16 cellular contexts compared by ENCODE assay signal in the genomic region with DNA sequence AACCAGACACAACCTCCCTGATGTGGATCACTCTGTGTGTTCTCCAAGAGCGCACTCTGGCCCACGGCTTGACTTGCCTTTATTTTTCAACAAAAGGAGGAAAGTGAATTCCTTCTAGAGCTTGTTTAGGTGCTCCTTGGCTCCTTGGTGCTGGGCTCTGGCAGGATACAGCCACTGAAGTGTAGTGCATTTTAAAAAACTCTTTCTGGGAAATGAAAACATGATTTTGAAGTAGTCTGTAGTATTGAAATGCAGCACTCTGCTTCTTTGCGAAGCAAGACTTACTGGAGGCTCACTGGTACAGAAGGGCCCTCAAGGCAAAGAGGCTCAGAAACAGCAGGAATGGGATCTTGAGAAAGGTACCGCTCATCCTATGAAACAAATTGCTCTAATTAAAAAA.
DNase-seq lines count a peak whose midpoint lies in the region; ATAC-seq and TF ChIP-seq lines count a peak whose summit lies in the region.
"Had no signal": no experiment of that assay in that cellular context is flagged by ENCODE, and none has a peak within 500 bp of the region (broad histone marks: within the 10 kb centered on the region; RNA-seq: fewer than 3 reads in every experiment).

No MANE protein-coding gene starts in this region.

- H3K79me1 ChIP-seq in H9 (ENCODE audit: insufficient read depth, low read depth, low read length, poor library complexity, severe bottlenecking) = no peaks in the 10 kb centered on the region
- H3K79me1 ChIP-seq in mesendoderm (ENCODE audit: low read length) = no peaks in the 10 kb centered on the region

- H3K27me3 Mint-ChIP-seq in H9 (ENCODE audit: low read depth) = peaks cover 3% of the 10 kb centered on the region; the same call in 1 of the 2 replicates

- no peak overlapping the region for H3K27ac Mint-ChIP-seq in H9
- H3K27ac Mint-ChIP-seq: CD14-positive monocyte; CD4-positive, alpha-beta memory T cell; HFFc6 had no signal

- no peak overlapping the region for H3K4me3 ChIP-seq in mesendoderm (ENCODE audit: low read length)
- no peak overlapping the region for H3K4me3 ChIP-seq in upper lobe of right lung
- H3K4me3 ChIP-seq: BLaER1, K562 had no signal

- peaks cover 0 to 13% of the 10 kb centered on the region in 2 experiments; a peak in 1 of 4 replicates for H3K4me1 Mint-ChIP-seq in H9
- H3K4me1 Mint-ChIP-seq: CD14-positive monocyte; CD4-positive, alpha-beta memory T cell had no signal

- H3K36me3 Mint-ChIP-seq in H9 (ENCODE audit: insufficient read depth in 1 of 3, low read depth in 3 of 3) = no peaks in the 10 kb centered on the region
- H3K36me3 Mint-ChIP-seq: CD14-positive monocyte; CD4-positive, alpha-beta memory T cell had no signal

- H3K27ac ChIP-seq in H9 (ENCODE audit: insufficient read length, low read depth, low read length) (no peak overlapping the region), mesendoderm (ENCODE audit: low read depth, low read length) (no peak overlapping the region), upper lobe of right lung (no peak overlapping the region)
- H3K27ac ChIP-seq: BLaER1 had no signal

- no peak overlapping the region for H2BK5ac ChIP-seq in H9 (ENCODE audit: insufficient read length, low read length)
- H2BK5ac ChIP-seq in mesendoderm (ENCODE audit: low read length) = no peak overlapping the region

- H2AK5ac ChIP-seq in H9 (ENCODE audit: insufficient read length, low read length) (no peak overlapping the region), mesendoderm (ENCODE audit: low read length) (no peak overlapping the region)

- no peak overlapping the region for H3K9ac ChIP-seq in H9 (ENCODE audit: extremely low read depth, insufficient read length, low read length)
- H3K9ac ChIP-seq in mesendoderm (ENCODE audit: low read length) = no peak overlapping the region
- H3K9ac ChIP-seq: BLaER1 had no signal

- H3K4me1 ChIP-seq in H9 (ENCODE audit: insufficient read depth, low read length) = no peaks in the 10 kb centered on the region
- H3K4me1 ChIP-seq in mesendoderm (ENCODE audit: control insufficient read depth, low read depth, low read length) = no peaks in the 10 kb centered on the region
- no peaks in the 10 kb centered on the region for H3K4me1 ChIP-seq in upper lobe of right lung
- H3K4me1 ChIP-seq: BLaER1 had no signal

- H3K18ac ChIP-seq in H9 (ENCODE audit: insufficient read length, low read depth, low read length) (no peak overlapping the region), mesendoderm (ENCODE audit: low read length) (peak overlapping the region; percentile 18)

- no peak overlapping the region for H2BK20ac ChIP-seq in H9 (ENCODE audit: low read depth, low read length, poor library complexity, severe bottlenecking)

- H3K4me2 ChIP-seq in H9 (ENCODE audit: insufficient read depth, insufficient read length, low read length) (no peak overlapping the region), mesendoderm (ENCODE audit: low read length) (no peak overlapping the region)
- H3K4me2 ChIP-seq: BLaER1 had no signal

- H3K9me3 ChIP-seq in H9 (ENCODE audit: control insufficient read depth, low read depth, low read length) = no peaks in the 10 kb centered on the region
- H3K9me3 ChIP-seq in upper lobe of right lung = no peaks in the 10 kb centered on the region
- H3K9me3 ChIP-seq: BLaER1 had no signal

- no peak overlapping the region for H2BK120ac ChIP-seq in H9 (ENCODE audit: low read depth, low read length, poor library complexity, severe bottlenecking)
- peak overlapping the region; percentile 45 for H2BK120ac ChIP-seq in mesendoderm (ENCODE audit: low read depth, low read length)

- ATAC-seq in upper lobe of right lung (peak; percentile 55), GM19395 (IDR thresholded peaks at IDR 0.05; ENCODE audit: unreplicated experiment) (no peak)
- ATAC-seq: HCT116, K562 had no signal

- DNase-seq in DMS79 (lab: John Stamatoyannopoulos, UW) (peak; percentile 91), H9 (no peak), mesendoderm (no peak), upper lobe of right lung (no peak), NCI-H524 treated with DMSO at 0.1 percent for 48 hours (lab: John Stamatoyannopoulos, UW) (no peak)
- no peak for DNase-seq in activated effector memory CD4-positive, alpha-beta T cell treated with anti-CD3 and anti-CD28 coated beads, Interleukin-2, amount 50 U/mL, for 16 hours
- DNase-seq: 8988T; Calu3; CD4-positive, alpha-beta memory T cell; HFFc6; IMR-90 had no signal

- H3K36me3 ChIP-seq in mesendoderm (ENCODE audit: control insufficient read depth, insufficient read depth, low read length) (no peaks in the 10 kb centered on the region), upper lobe of right lung (no peaks in the 10 kb centered on the region)
- H3K36me3 ChIP-seq: BLaER1 had no signal

- H2BK12ac ChIP-seq in H9 (ENCODE audit: insufficient read length, low read depth, low read length) = no peak overlapping the region

- H3K4ac ChIP-seq in H9 (ENCODE audit: low read depth, low read length) = no peak overlapping the region
- H3K4ac ChIP-seq in mesendoderm (ENCODE audit: low read depth, low read length) = no peak overlapping the region

- H3K56ac ChIP-seq in H9 (ENCODE audit: insufficient read length, low read depth, low read length) (no peak overlapping the region), mesendoderm (ENCODE audit: low read length) (no peak overlapping the region)

- H2BK15ac ChIP-seq in H9 (ENCODE audit: low read depth, low read length) = no peak overlapping the region
- H2BK15ac ChIP-seq in mesendoderm (replicated peaks; ENCODE audit: low read depth) = no peak overlapping the region

- H3K14ac ChIP-seq in H9 (ENCODE audit: insufficient read depth, low read length) = no peak overlapping the region

- WGBS in H9 (ENCODE audit: extremely low coverage, insufficient read length, low lambda C conversion rate) = no CpG with 5 or more reads among the region's 4 CpGs
- no CpG with 5 or more reads among the region's 4 CpGs for WGBS in mesendoderm (ENCODE audit: extremely low coverage, insufficient coverage, low lambda C conversion rate)

- H4K5ac ChIP-seq in H9 (ENCODE audit: insufficient read length, low read depth, low read length) = no peak overlapping the region
- H4K5ac ChIP-seq in mesendoderm (ENCODE audit: low read length) = no peak overlapping the region

- H3K9me3 Mint-ChIP-seq in H9 = no peaks in the 10 kb centered on the region

- TF ChIP-seq CTCF in H9 (conservative IDR thresholded peaks at IDR 0.05) (no peak), upper lobe of right lung (IDR thresholded peaks at IDR 0.05) (no peak)

- intact Hi-C loops in upper lobe of right lung (cut with DNase I) = no loop called here

- H3T11ph ChIP-seq in H9 (ENCODE audit: low read length) = no peak overlapping the region

- no peaks in the 10 kb centered on the region for H3K23me2 ChIP-seq in H9 (ENCODE audit: insufficient read length, low read depth, low read length, poor library complexity, severe bottlenecking)

- no peak overlapping the region for H3K4me3 Mint-ChIP-seq in H9
- H3K4me3 Mint-ChIP-seq: CD14-positive monocyte; CD4-positive, alpha-beta memory T cell; HFFc6 had no signal

- no peak overlapping the region for H4K91ac ChIP-seq in H9 (ENCODE audit: insufficient read length, low read depth, low read length)

- no peaks in the 10 kb centered on the region for H3K27me3 ChIP-seq in H9 (ENCODE audit: insufficient read depth, low read length)
- H3K27me3 ChIP-seq in mesendoderm (ENCODE audit: insufficient read depth, low read length, poor library complexity) = no peaks in the 10 kb centered on the region
- H3K27me3 ChIP-seq in upper lobe of right lung = no peaks in the 10 kb centered on the region
- H3K27me3 ChIP-seq: BLaER1 had no signal

- H3K23ac ChIP-seq in H9 (ENCODE audit: insufficient read length, low read depth, low read length) (no peak overlapping the region), mesendoderm (ENCODE audit: low read length) (no peak overlapping the region)

- H3K79me2 ChIP-seq in H9 (ENCODE audit: insufficient read depth, low read length) (no peaks in the 10 kb centered on the region), mesendoderm (ENCODE audit: control insufficient read depth, insufficient read depth, low read length) (no peaks in the 10 kb centered on the region)

- H4K20me1 ChIP-seq in H9 (ENCODE audit: control insufficient read depth, insufficient read depth, insufficient read length) = no peaks in the 10 kb centered on the region
- H4K20me1 ChIP-seq: BLaER1 had no signal

- peak overlapping the region; percentile 23 for H2AFZ ChIP-seq in H9 (ENCODE audit: low read length)

- H4K8ac ChIP-seq in H9 (replicated peaks; ENCODE audit: insufficient read length, low read depth, low read length) = no peak overlapping the region
- peak overlapping the region; percentile 93 for H4K8ac ChIP-seq in mesendoderm (ENCODE audit: low read depth, low read length)
